Comparison of ENCODE assay signal across 31 cellular contexts in genomic region chr17:49553676-49554335, GRCh38. TPM values are rescaled to one million over a fixed set of nuclear protein-coding genes. Genes with fewer than 3 reads are reported as not detected.
DNase-seq lines count a peak whose midpoint lies in the region; ATAC-seq, FAIRE-seq and TF ChIP-seq lines count a peak whose summit lies in the region.
"Had no signal": no experiment of that assay in that cellular context is flagged by ENCODE, and none has a peak within 500 bp of the region (broad histone marks: within the 10 kb centered on the region; RNA-seq: fewer than 3 reads in every experiment).

No MANE protein-coding gene starts in this region.

- no peak for FAIRE-seq in HepG2 (lab: Jason Lieb, UNC)
- FAIRE-seq: GM18507, TTC549 had no signal

- no peak overlapping the region for H4K91ac ChIP-seq in mesenchymal stem cell (ENCODE audit: low read length)

- no peak overlapping the region for H3K27ac ChIP-seq in HepG2 (ENCODE audit: extremely low read length, insufficient read depth, low read length)
- no peak overlapping the region for H3K27ac ChIP-seq in right lobe of liver
- no peak overlapping the region for H3K27ac ChIP-seq in mesenchymal stem cell (ENCODE audit: low read length, poor library complexity, severe bottlenecking)
- H3K27ac ChIP-seq: cardiac muscle cell, KMS-11, left lung, ovary, upper lobe of right lung had no signal

- H2BK12ac ChIP-seq in mesenchymal stem cell (ENCODE audit: low read length in 2 of 2), result no peak overlapping the region

- 2% methylated on average over 8 of the region's 8 CpGs for WGBS in HepG2 (ENCODE audit: low lambda C conversion rate)
- WGBS in right lobe of liver (ENCODE audit: insufficient coverage, low coverage, low lambda C conversion rate, missing lambda C conversion rate), result 54% methylated on average over 7 of the region's 8 CpGs
- 82% methylated on average over 8 of the region's 8 CpGs for WGBS in mesenchymal stem cell

- H3K4me3 ChIP-seq in HepG2 (replicated peaks in 1 of 3; ENCODE audit: insufficient read depth in 1 of 3, low read depth in 2 of 3, low read length in 3 of 3) (no peak overlapping the region), right lobe of liver (no peak overlapping the region), mesenchymal stem cell (ENCODE audit: insufficient read depth in 1 of 2, low read depth in 1 of 2, low read length in 2 of 2) (no peak overlapping the region), HAP-1 (no peak overlapping the region)
- H3K4me3 ChIP-seq: cardiac muscle cell, left lung, ovary, upper lobe of right lung had no signal

- H3K4me2 ChIP-seq in HepG2 (ENCODE audit: low read depth, low read length) (no peak overlapping the region), mesenchymal stem cell (ENCODE audit: low read length, poor library complexity, severe bottlenecking) (no peak overlapping the region)
- H3K4me2 ChIP-seq: KMS-11 had no signal

- CTCF ChIA-PET in HepG2 (lab: Yijun Ruan, JAX; ENCODE audit: low intra/inter-chr PET ratio, low total read pairs), result interaction anchor here (1.8 kb wide), 1 partner anchor 146 kb away, joined by 5 read pairs; no protein-coding TSS in a partner anchor

- no peak for DNase-seq in HepG2 (ENCODE audit: low spot score)
- no peak for DNase-seq in right lobe of liver
- DNase-seq in NOMO-1 treated with DMSO at 0.1 percent for 48 hours (lab: John Stamatoyannopoulos, UW; ENCODE audit: unreplicated experiment), result peak; percentile 53
- DNase-seq in mesenchymal stem cell, result no peak
- DNase-seq in ureter (ENCODE audit: low spot score), result peak; percentile 12
- DNase-seq in midbrain (lab: John Stamatoyannopoulos, UW), result no peak
- no peak for DNase-seq in HAP-1 (ENCODE audit: low spot score in 2 of 2)
- DNase-seq in NCI-H1092 treated with DMSO at 0.1 percent for 48 hours (lab: John Stamatoyannopoulos, UW), result no peak
- DNase-seq: activated CD4-positive, alpha-beta memory T cell treated with anti-CD3 and anti-CD28 coated beads, Interleukin-2, amount 10 ng/mL, durations not matched to agents 7 days and 5 days; anterior cingulate cortex; C1 segment of cervical spinal cord; DMS79; GDM1; HCEC 1CT; hypothalamus; left lung; naive thymus-derived CD4-positive, alpha-beta T cell; NCI-H1694; ovary; retina; substantia nigra; T-cell; upper lobe of right lung had no signal

- POLR2A ChIA-PET in HepG2 (lab: Yijun Ruan, JAX), result no interaction called here

- no peak overlapping the region for H2BK5ac ChIP-seq in mesenchymal stem cell (ENCODE audit: low read depth, low read length, poor library complexity, severe bottlenecking)

- ATAC-seq in HepG2 (no peak), right lobe of liver (no peak)
- ATAC-seq: activated T-helper 17 cell treated with anti-CD3 and anti-CD28 coated beads, Interleukin-2, amount 50 U/mL, for 72 hours; left lung; naive thymus-derived CD4-positive, alpha-beta T cell; T-cell; upper lobe of right lung had no signal

- intact Hi-C loops in HepG2 (cut with micrococcal nuclease; ENCODE audit: unreplicated experiment), result loop anchor here (10.0 kb wide), 1 partner anchor 239 kb away; no protein-coding TSS in a partner anchor
- intact Hi-C loops in right lobe of liver (cut with DNase I), result loop anchor here (5.0 to 10.0 kb wide), 4 partner anchors 52 to 249 kb away; no protein-coding TSS in a partner anchor

- no peaks in the 10 kb centered on the region for H4K20me1 ChIP-seq in HepG2 (ENCODE audit: insufficient read depth, low read length)

- no peak overlapping the region for H2AK5ac ChIP-seq in mesenchymal stem cell (ENCODE audit: low read length, severe bottlenecking)

- peaks cover 51% of the 10 kb centered on the region for H3K4me1 ChIP-seq in HepG2 (ENCODE audit: insufficient read depth, low read length)
- H3K4me1 ChIP-seq in right lobe of liver, result peaks cover 0 to 16% (median 5%) of the 10 kb centered on the region in 4 donors
- H3K4me1 ChIP-seq in mesenchymal stem cell (ENCODE audit: control insufficient read depth, insufficient read depth, low read depth, low read length), result peaks cover 9% of the 10 kb centered on the region
- H3K4me1 ChIP-seq in HAP-1, result peaks cover 3% of the 10 kb centered on the region; the same call in 1 of the 2 replicates

- no peaks in the 10 kb centered on the region for H3K79me2 ChIP-seq in HepG2 (ENCODE audit: insufficient read depth, low read length)

- no peak overlapping the region for H3K4ac ChIP-seq in mesenchymal stem cell (ENCODE audit: low read depth in 1 of 2, low read length in 2 of 2)

- no TSS peak for BruUV-seq in HepG2 (replicated peaks; lab: Mats Ljungman, UMichigan)

- no peak overlapping the region for H2BK120ac ChIP-seq in mesenchymal stem cell (ENCODE audit: low read depth, low read length)

- H3K23ac ChIP-seq in mesenchymal stem cell (ENCODE audit: low read length in 2 of 2), result no peak overlapping the region

- no peak overlapping the region for H3K14ac ChIP-seq in mesenchymal stem cell (ENCODE audit: low read length in 2 of 2)

- H3K36me3 ChIP-seq in HepG2 (replicated peaks in 1 of 2; ENCODE audit: control insufficient read depth in 1 of 2, insufficient read depth in 2 of 2, low read length in 2 of 2) (no peaks in the 10 kb centered on the region), right lobe of liver (no peaks in the 10 kb centered on the region), mesenchymal stem cell (ENCODE audit: control insufficient read depth in 1 of 2, insufficient read depth in 2 of 2, low read depth in 1 of 2, low read length in 2 of 2) (no peaks in the 10 kb centered on the region), HAP-1 (replicated peaks) (no peaks in the 10 kb centered on the region)
- H3K36me3 ChIP-seq: cardiac muscle cell, left lung, ovary, upper lobe of right lung had no signal

- no peak overlapping the region for H2BK15ac ChIP-seq in mesenchymal stem cell (ENCODE audit: low read depth, poor library complexity, severe bottlenecking)

- TF ChIP-seq EP300 in HepG2 (IDR thresholded peaks at IDR 0.05; ENCODE audit: low read depth in 2 of 2, low read length in 2 of 2), result no peak
- no peak for TF ChIP-seq EP300 in HepG2 (CRISPR knock-in tag; IDR thresholded peaks at IDR 0.05; ENCODE audit: borderline replicate concordance)

- H3K27me3 ChIP-seq in HepG2 (ENCODE audit: control insufficient read depth in 1 of 2, insufficient read depth in 2 of 2, low read length in 2 of 2) (peaks cover 14 to 45% of the 10 kb centered on the region in 2 experiments), right lobe of liver (no peaks in the 10 kb centered on the region), mesenchymal stem cell (ENCODE audit: control insufficient read depth in 1 of 2, insufficient read depth in 1 of 2, low read length in 2 of 2) (peaks cover 6 to 35% of the 10 kb centered on the region in 2 experiments), HAP-1 (ENCODE audit: low read depth) (no peaks in the 10 kb centered on the region)
- H3K27me3 ChIP-seq: ovary had no signal

- TF ChIP-seq CTCF in HepG2 (CRISPR knock-in tag; IDR thresholded peaks at IDR 0.05) (no peak), right lobe of liver (IDR thresholded peaks at IDR 0.05) (no peak)

- TF ChIP-seq RAD21 in HepG2 (CRISPR knock-in tag; IDR thresholded peaks at IDR 0.05), result no peak

- no peak overlapping the region for H3K18ac ChIP-seq in mesenchymal stem cell (ENCODE audit: low read depth in 1 of 2, low read length in 2 of 2)

- no peak overlapping the region for H4K8ac ChIP-seq in mesenchymal stem cell (ENCODE audit: low read length)

- H3K9me3 ChIP-seq in HepG2 (ENCODE audit: low read length) (no peaks in the 10 kb centered on the region), right lobe of liver (no peaks in the 10 kb centered on the region), mesenchymal stem cell (ENCODE audit: control insufficient read depth, low read length) (no peaks in the 10 kb centered on the region), HAP-1 (no peaks in the 10 kb centered on the region)
- H3K9me3 ChIP-seq: Caco-2, left lung, ovary, upper lobe of right lung had no signal

- in situ Hi-C loops in HepG2 (cut with HindIII; ENCODE audit: extremely low pct_ligation_motif_present, low pct_unique_long_range_greater_than_20kb), result loop anchor here (5.0 kb wide), 2 partner anchors 57 to 142 kb away; partner anchors contain the start of genes NGFR and PHB1
- in situ Hi-C loops in HAP-1 (cut with MboI; ENCODE audit: low sequenced_read_pairs), result loop anchor here (10.0 kb wide), 2 partner anchors 119 to 149 kb away; no protein-coding TSS in a partner anchor

- H3K9ac ChIP-seq in HepG2 (ENCODE audit: insufficient read depth, low read depth, low read length) (no peak overlapping the region), mesenchymal stem cell (ENCODE audit: low read length) (no peak overlapping the region)
- H3K9ac ChIP-seq: KMS-11 had no signal

- no peak for TF ChIP-seq POLR2A in HepG2 (IDR thresholded peaks at IDR 0.05; ENCODE audit: insufficient read depth in 1 of 2, low read depth in 2 of 2, low read length in 2 of 2)
- TF ChIP-seq POLR2A in right lobe of liver (IDR thresholded peaks at IDR 0.05), result no peak

- H2AFZ ChIP-seq in HepG2 (ENCODE audit: low read length), result no peak overlapping the region
- H2AFZ ChIP-seq in mesenchymal stem cell (ENCODE audit: low read depth, low read length), result peak overlapping the region; percentile 24

- no peaks in the 10 kb centered on the region for H3K79me1 ChIP-seq in mesenchymal stem cell (replicated peaks; ENCODE audit: low read length, poor library complexity, severe bottlenecking)

RNA-seq across cellular contexts. Expression of gene NXPH3, which starts 21.9 kb away (rescaled TPM):
- total RNA-seq in HepG2 (2016; rRNA removed; fragmentation: Illumina TruSeq; extraction: Trizol) (0.04 and 0.08 TPM in 2 replicates), right lobe of liver (under 1 TPM in 5 of 6 experiments, not detected in 1; 0.09 to 0.43 (median 0.21) TPM), ureter (9.2 TPM)
- total RNA-seq in HepG2 (2016; cell fraction: cytosol; rRNA removed; fragmentation: Illumina TruSeq; extraction: Trizol; ENCODE audit: low read depth), result not detected in 2 replicates
- 0.10 and 0.11 TPM in 2 replicates for total RNA-seq in HepG2 (2016; cell fraction: insoluble cytoplasmic fraction; rRNA removed; fragmentation: Illumina TruSeq; extraction: Trizol)
- total RNA-seq in HepG2 (2016; cell fraction: membrane; rRNA removed; fragmentation: Illumina TruSeq; extraction: Trizol), result not detected in 2 replicates
- total RNA-seq in HepG2 (2016; cell fraction: nucleus; rRNA removed; fragmentation: Illumina TruSeq; extraction: Trizol), result not detected in 2 replicates
- 0.48 and 0.58 TPM in 2 replicates for polyA plus RNA-seq in HepG2 (2011; rRNA removed)
- polyA plus RNA-seq in HepG2 (2011; cell fraction: cytosol; rRNA removed), result 0.31 and 0.54 TPM in 2 replicates
- 0.52 and 0.95 TPM in 2 replicates for polyA plus RNA-seq in HepG2 (2011; cell fraction: nucleus; rRNA removed)
- polyA plus RNA-seq in HepG2 (2012), result 0.24 and 0.31 TPM in 2 replicates
- not detected in 2 replicates for polyA plus RNA-seq in HepG2 (2016; cell fraction: cytosol; fragmentation: Illumina TruSeq; extraction: Trizol; ENCODE audit: low read depth)
- polyA plus RNA-seq in HepG2 (2016; cell fraction: insoluble cytoplasmic fraction; fragmentation: Illumina TruSeq; extraction: Trizol; ENCODE audit: low read depth), result not detected in 2 replicates
- 0.12 TPM in 1 of 2 replicates, not detected in the other for polyA plus RNA-seq in HepG2 (2016; cell fraction: membrane; fragmentation: Illumina TruSeq; extraction: Trizol; ENCODE audit: low read depth)
- 0.16 TPM in 1 of 2 replicates, not detected in the other for polyA plus RNA-seq in HepG2 (2016; cell fraction: nucleus; fragmentation: Illumina TruSeq; extraction: Trizol; ENCODE audit: insufficient read depth, low read depth)
- 0.28 TPM in 1 of 2 replicates, not detected in the other for polyA minus RNA-seq in HepG2 (2011; rRNA and poly(A)+ RNA removed; ENCODE audit: low replicate concordance)
- not detected in 2 replicates for polyA minus RNA-seq in HepG2 (2011; cell fraction: cytosol; rRNA and poly(A)+ RNA removed)
- 0.26 and 0.50 TPM in 2 replicates for polyA minus RNA-seq in HepG2 (2011; cell fraction: nucleus; rRNA and poly(A)+ RNA removed)
- polyA plus RNA-seq in mesenchymal stem cell (2013, experiment 1 of 2), result 0.01 TPM
- 0.12 TPM for polyA plus RNA-seq in mesenchymal stem cell (2013, experiment 2 of 2)
- total RNA-seq: activated CD4-positive, alpha-beta memory T cell treated with anti-CD3 and anti-CD28 coated beads, Interleukin-2, amount 10 ng/mL, durations not matched to agents 7 days and 5 days; activated T-helper 17 cell treated with anti-CD3 and anti-CD28 coated beads, Interleukin-2, amount 50 U/mL, for 72 hours; naive thymus-derived CD4-positive, alpha-beta T cell; NCI-H460; T-cell had no signal
- polyA plus RNA-seq: naive thymus-derived CD4-positive, alpha-beta T cell had no signal

RNA-seq across cellular contexts. Expression of gene NGFR, which starts 58.7 kb away (rescaled TPM):
- 0.41 and 1.1 TPM in 2 replicates for total RNA-seq in HepG2 (2016; rRNA removed; fragmentation: Illumina TruSeq; extraction: Trizol)
- total RNA-seq in HepG2 (2016; cell fraction: cytosol; rRNA removed; fragmentation: Illumina TruSeq; extraction: Trizol; ENCODE audit: low read depth), result 0.10 TPM in 1 of 2 replicates, not detected in the other
- 0.30 and 1.4 TPM in 2 replicates for total RNA-seq in HepG2 (2016; cell fraction: insoluble cytoplasmic fraction; rRNA removed; fragmentation: Illumina TruSeq; extraction: Trizol)
- total RNA-seq in HepG2 (2016; cell fraction: membrane; rRNA removed; fragmentation: Illumina TruSeq; extraction: Trizol), result 0.21 and 0.40 TPM in 2 replicates
- 1.3 and 1.6 TPM in 2 replicates for total RNA-seq in HepG2 (2016; cell fraction: nucleus; rRNA removed; fragmentation: Illumina TruSeq; extraction: Trizol)
- 1.8 and 2.7 TPM in 2 replicates for polyA plus RNA-seq in HepG2 (2011; rRNA removed)
- 1.9 and 2.8 TPM in 2 replicates for polyA plus RNA-seq in HepG2 (2011; cell fraction: cytosol; rRNA removed)
- polyA plus RNA-seq in HepG2 (2011; cell fraction: nucleus; rRNA removed), result 1.5 and 2.5 TPM in 2 replicates
- 0.27 and 1.0 TPM in 2 replicates for polyA plus RNA-seq in HepG2 (2012)
- polyA plus RNA-seq in HepG2 (2016; cell fraction: cytosol; fragmentation: Illumina TruSeq; extraction: Trizol; ENCODE audit: low read depth), result 0.11 and 0.15 TPM in 2 replicates
- 0.46 and 0.72 TPM in 2 replicates for polyA plus RNA-seq in HepG2 (2016; cell fraction: insoluble cytoplasmic fraction; fragmentation: Illumina TruSeq; extraction: Trizol; ENCODE audit: low read depth)
- polyA plus RNA-seq in HepG2 (2016; cell fraction: membrane; fragmentation: Illumina TruSeq; extraction: Trizol; ENCODE audit: low read depth), result 0.15 and 0.29 TPM in 2 replicates
- 4.1 and 4.2 TPM in 2 replicates for polyA plus RNA-seq in HepG2 (2016; cell fraction: nucleus; fragmentation: Illumina TruSeq; extraction: Trizol; ENCODE audit: insufficient read depth, low read depth)
- 0.07 and 4.0 TPM in 2 replicates for polyA minus RNA-seq in HepG2 (2011; rRNA and poly(A)+ RNA removed; ENCODE audit: low replicate concordance)
- 1.2 and 1.3 TPM in 2 replicates for polyA minus RNA-seq in HepG2 (2011; cell fraction: cytosol; rRNA and poly(A)+ RNA removed)
- 0.39 and 0.62 TPM in 2 replicates for polyA minus RNA-seq in HepG2 (2011; cell fraction: nucleus; rRNA and poly(A)+ RNA removed)
- total RNA-seq in right lobe of liver, result 1 to 10 TPM; 3.1 to 9.4 (median 6.8) TPM
- polyA plus RNA-seq in mesenchymal stem cell (2013, experiment 1 of 2), result 12.1 TPM
- 11.7 TPM for polyA plus RNA-seq in mesenchymal stem cell (2013, experiment 2 of 2)
- 10.0 TPM for total RNA-seq in ureter
- total RNA-seq: dermis microvascular lymphatic vessel endothelial cell had no signal
- polyA plus RNA-seq: naive thymus-derived CD4-positive, alpha-beta T cell had no signal

Comparison
In these comparisons a context has a peak if more than half of its experiments do, and no peak if none do; other contexts are left out.
1. DNase-seq: peak in NOMO-1 treated with DMSO at 0.1 percent for 48 hours (single experiment) and ureter (single experiment); none in HepG2 (single experiment), right lobe of liver (0 of 3), mesenchymal stem cell (single experiment), midbrain (single experiment), HAP-1 (0 of 2) and NCI-H1092 treated with DMSO at 0.1 percent for 48 hours (single experiment).